In genomic region chr16:15650698-15651161, GRCh38 we compare ENCODE assay signal across 8 cellular contexts. TPM values are rescaled to one million over a fixed set of nuclear protein-coding genes. Genes with fewer than 3 reads are reported as not detected.
A peak's percentile ranks its signal among the peaks of the same experiment; 100 is the strongest.
DNase-seq lines count a peak whose midpoint lies in the region; ATAC-seq and TF ChIP-seq lines count a peak whose summit lies in the region.

No MANE protein-coding gene starts in this region.

- POLR2A ChIA-PET in HCT116 (lab: Charles Lee) (no interaction called here), RWPE1 (lab: Yijun Ruan, JAX; ENCODE audit: low non-redundant PET) (interaction anchor here (0.6 kb wide), 1 partner anchor 16 kb away, joined by 3 read pairs; no protein-coding TSS in a partner anchor)

- peaks cover 16 to 33% of the 10 kb centered on the region in 2 experiments for H3K4me1 ChIP-seq in HCT116 (ENCODE audit: control insufficient read depth in 1 of 2, insufficient read depth in 2 of 2, low read length in 2 of 2)

- in situ Hi-C loops in brain microvascular endothelial cell (cut with HindIII; ENCODE audit: low pct_ligation_motif_present, low sequenced_read_pairs) = no loop called here

- no peaks in the 10 kb centered on the region for H4K20me1 ChIP-seq in HCT116 (ENCODE audit: insufficient read depth)

- ATAC-seq in HCT116 = peak; percentile 6; the same call in 1 of the 2 replicates

- H3K27ac ChIP-seq in HCT116 (ENCODE audit: low read depth, low read length) (peak overlapping the region; percentile 74), RWPE1 (peak overlapping the region; percentile 92), brain microvascular endothelial cell (peak overlapping the region; percentile 79)

- TF ChIP-seq RAD21 in HCT116 (IDR thresholded peaks at IDR 0.05; ENCODE audit: low read depth) = no peak

- peaks cover 10 to 16% of the 10 kb centered on the region in 2 experiments; a peak in 1 of 4 replicates for H3K36me3 ChIP-seq in HCT116 (ENCODE audit: control insufficient read depth in 1 of 2, insufficient read depth in 2 of 2, low read length in 2 of 2)
- no peaks in the 10 kb centered on the region for H3K36me3 ChIP-seq in brain microvascular endothelial cell (replicated peaks)

- H3K79me2 ChIP-seq in HCT116 (ENCODE audit: insufficient read depth, low read length) = peaks cover 53% of the 10 kb centered on the region

- H3K4me3 ChIP-seq in HCT116 (replicated peaks in 1 of 2; ENCODE audit: low read depth in 1 of 2, low read length in 2 of 2) (peak overlapping the region; percentile 91 to 96), brain microvascular endothelial cell (ENCODE audit: low read depth, low read length) (peak overlapping the region; percentile 94)

- H3K4me2 ChIP-seq in HCT116 (ENCODE audit: low read length) = peak overlapping the region; percentile 95

- H3K9me2 ChIP-seq in HCT116 (ENCODE audit: insufficient read depth) = no peaks in the 10 kb centered on the region

- no peak for TF ChIP-seq POLR2A in HCT116 (IDR thresholded peaks at IDR 0.05; ENCODE audit: borderline replicate concordance, extremely low read depth, insufficient read depth, insufficient read length)

- intact Hi-C loops in HCT116 (cut with micrococcal nuclease) = no loop called here

- DNase-seq in GM03348 (ENCODE audit: low spot score) = peak; percentile 49
- no peak for DNase-seq in HCT116 (ENCODE audit: low read depth, low spot score)
- DNase-seq in RWPE1 (ENCODE audit: low spot score) = peak; percentile 21
- DNase-seq in brain microvascular endothelial cell = no peak
- DNase-seq in islet precursor cell = peak; percentile 59
- DNase-seq in stimulated activated CD4-positive, alpha-beta T cell treated with anti-CD3 and anti-CD28 coated beads, Interleukin-4, amount 100 ng/mL, for 24 hours = peak; percentile 56
- no peak for DNase-seq in GM19240 (ENCODE audit: insufficient read length, low spot score)
- DNase-seq in hippocampal formation (lab: John Stamatoyannopoulos, UW) = no peak

- RAD21 ChIA-PET in HCT116 (lab: Charles Lee; ENCODE audit: low non-redundant PET in 1 of 2, low total read pairs in 2 of 2, uncharacterized antibody in 2 of 2, unreplicated experiment in 2 of 2) = interaction anchor here in 1 of 2 experiments (0.7 kb wide), 1 partner anchor 89 kb away, joined by 7 read pairs; no protein-coding TSS in a partner anchor

- H3K27me3 ChIP-seq in HCT116 (ENCODE audit: insufficient read depth, low read length) (no peaks in the 10 kb centered on the region), brain microvascular endothelial cell (replicated peaks) (no peaks in the 10 kb centered on the region)

- TSS peak; percentile 53 for BruUV-seq in HCT116 (replicated peaks; lab: Mats Ljungman, UMichigan)

- no peak overlapping the region for H2AFZ ChIP-seq in HCT116 (ENCODE audit: low read depth, low read length, poor library complexity, severe bottlenecking)

- no peak for TF ChIP-seq CTCF in HCT116 (IDR thresholded peaks at IDR 0.05 in 2 of 3, conservative IDR thresholded peaks at IDR 0.05 in 1 of 3; ENCODE audit: borderline replicate concordance in 1 of 3, insufficient read depth in 1 of 3, low read depth in 2 of 3, low read length in 2 of 3)
- no peak for TF ChIP-seq CTCF in RWPE1 (conservative IDR thresholded peaks at IDR 0.05; ENCODE audit: low read depth)
- TF ChIP-seq CTCF in brain microvascular endothelial cell (IDR thresholded peaks at IDR 0.05; ENCODE audit: low read depth, low read length, missing control alignments) = no peak

- H3K9ac ChIP-seq in HCT116 (ENCODE audit: low read length) = peak overlapping the region; percentile 86

- CTCF ChIA-PET in HCT116 (lab: Charles Lee) (no interaction called here), RWPE1 (lab: Yijun Ruan, JAX) (interaction anchor here (0.5 kb wide), 1 partner anchor 31 kb away, joined by 4 read pairs; no protein-coding TSS in a partner anchor)

- no peaks in the 10 kb centered on the region for H3K9me3 ChIP-seq in HCT116 (ENCODE audit: control insufficient read depth in 1 of 2, insufficient read depth in 1 of 2, low read depth in 1 of 2, low read length in 2 of 2)

TF ChIP-seq in HCT116, 20 proteins besides CTCF, POLR2A, EP300 and RAD21:
- TF ChIP-seq FOSL1 (IDR thresholded peaks at IDR 0.05; ENCODE audit: low read depth) (no peak), ZNF274 (IDR thresholded peaks at IDR 0.05; ENCODE audit: low read depth, low read length) (no peak), ATF3 (IDR thresholded peaks at IDR 0.05) (no peak), SRF (IDR thresholded peaks at IDR 0.05; ENCODE audit: low read depth) (no peak), MAX (IDR thresholded peaks at IDR 0.05) (no peak), CEBPB (IDR thresholded peaks at IDR 0.05; ENCODE audit: low read depth) (no peak), TCF7L2 (IDR thresholded peaks at IDR 0.05; ENCODE audit: borderline replicate concordance, extremely low read depth, insufficient read depth, insufficient read length) (no peak), EZH2 (IDR thresholded peaks at IDR 0.05) (no peak), SP1 (IDR thresholded peaks at IDR 0.05; ENCODE audit: low read depth) (no peak), YY1 (IDR thresholded peaks at IDR 0.05; ENCODE audit: extremely low read depth, insufficient replicate concordance, low read depth, low read length) (no peak), REST (IDR thresholded peaks at IDR 0.05; ENCODE audit: low read depth) (no peak), JUND (IDR thresholded peaks at IDR 0.05) (no peak)

RNA-seq across cellular contexts. Expression of gene NDE1, which starts 0.7 kb away (rescaled TPM):
- total RNA-seq in HCT116 (2021; ENCODE audit: unreplicated experiment) = 103 TPM
- 70.0 and 86.2 TPM in 2 replicates for polyA plus RNA-seq in HCT116 (2012)

RNA-seq across cellular contexts. Expression of gene MARF1, which starts 7.8 kb away (rescaled TPM):
- total RNA-seq in HCT116 (2021; ENCODE audit: unreplicated experiment) = 59.4 TPM
- polyA plus RNA-seq in HCT116 (2012) = 22.0 and 22.9 TPM in 2 replicates

Comparison
In these comparisons a context has a peak if more than half of its experiments do, and no peak if none do; other contexts are left out.
1. DNase-seq: peak in GM03348 (single experiment), RWPE1 (single experiment), islet precursor cell (single experiment) and stimulated activated CD4-positive, alpha-beta T cell treated with anti-CD3 and anti-CD28 coated beads, Interleukin-4, amount 100 ng/mL, for 24 hours (single experiment); none in HCT116 (single experiment), brain microvascular endothelial cell (single experiment), GM19240 (single experiment) and hippocampal formation (0 of 2).
2. Peak in every context shown above with its lines, with median percentiles within 50 percentile points of each other: H3K27ac ChIP-seq.